ENCODE assay signal across 1 cellular context in genomic region chr1:6347641-6348487, GRCh38.
TF ChIP-seq lines count a peak whose summit lies in the region.

No MANE protein-coding gene starts in this region.

TF ChIP-seq in K562, 482 proteins besides CTCF, POLR2A, EP300 and RAD21 (continued from another document and continues in another):
- TF ChIP-seq HMBOX1 (IDR thresholded peaks at IDR 0.05) (no peak), TCF15 (CRISPR knock-in tag; IDR thresholded peaks at IDR 0.05) (no peak), PHB2 (IDR thresholded peaks at IDR 0.05; ENCODE audit: low read depth) (peak; percentile 38; the same call in 1 of the 2 replicates), PTRF (tag; IDR thresholded peaks at IDR 0.05) (no peak), ZBTB26 (CRISPR knock-in tag; IDR thresholded peaks at IDR 0.05) (peak; percentile 90), PREB (CRISPR knock-in tag; IDR thresholded peaks at IDR 0.05) (peak; percentile 73; the same call in 1 of the 2 replicates), ZNF224 (CRISPR knock-in tag; IDR thresholded peaks at IDR 0.05) (no peak), MYBL2 (IDR thresholded peaks at IDR 0.05; ENCODE audit: low read depth) (no peak), MYBL2 (CRISPR knock-in tag; IDR thresholded peaks at IDR 0.05; ENCODE audit: borderline replicate concordance) (no peak), ZNF764 (CRISPR knock-in tag; IDR thresholded peaks at IDR 0.05; ENCODE audit: low read depth) (no peak), CAMTA2 (CRISPR knock-in tag; conservative IDR thresholded peaks at IDR 0.05) (no peak), RFX5 (IDR thresholded peaks at IDR 0.05; ENCODE audit: low read depth, low read length) (no peak), ZNF41 (CRISPR knock-in tag; conservative IDR thresholded peaks at IDR 0.05) (no peak), TBL1XR1 (IDR thresholded peaks at IDR 0.05; ENCODE audit: low read length in 2 of 2) (no peak), MXI1 (IDR thresholded peaks at IDR 0.05; ENCODE audit: low read depth, low read length) (no peak), ZBTB7A (IDR thresholded peaks at IDR 0.05; ENCODE audit: borderline replicate concordance, control insufficient read depth, low read depth, low read length) (peak; percentile 56; the same call in 1 of the 2 replicates), ZBTB34 (CRISPR knock-in tag; IDR thresholded peaks at IDR 0.05) (no peak), ZBTB12 (CRISPR knock-in tag; IDR thresholded peaks at IDR 0.05) (no peak), USF2 (CRISPR knock-in tag; IDR thresholded peaks at IDR 0.05) (no peak), NFE2 (IDR thresholded peaks at IDR 0.05; ENCODE audit: low read depth) (no peak), ELK3 (CRISPR knock-in tag; IDR thresholded peaks at IDR 0.05) (no peak), THRB (CRISPR knock-in tag; conservative IDR thresholded peaks at IDR 0.05) (peak; percentile 86), WHSC1 (IDR thresholded peaks at IDR 0.05; ENCODE audit: low read length) (no peak), HBP1 (CRISPR knock-in tag; IDR thresholded peaks at IDR 0.05) (peak; percentile 93; the same call in 1 of the 2 replicates), ARID1B (IDR thresholded peaks at IDR 0.05) (0 out of 2 replicates have a peak, but pooled peaks have one; percentile 35), BDP1 (IDR thresholded peaks at IDR 0.05; ENCODE audit: insufficient read depth, insufficient read length) (no peak), ZNF77 (CRISPR knock-in tag; IDR thresholded peaks at IDR 0.05) (no peak), CC2D1A (IDR thresholded peaks at IDR 0.05) (peak; percentile 94), NR3C1 (CRISPR knock-in tag; IDR thresholded peaks at IDR 0.05) (no peak), ZNF277 (CRISPR knock-in tag; IDR thresholded peaks at IDR 0.05; ENCODE audit: borderline replicate concordance) (no peak), LCOR (CRISPR knock-in tag; IDR thresholded peaks at IDR 0.05) (no peak), BCLAF1 (IDR thresholded peaks at IDR 0.05; ENCODE audit: borderline replicate concordance in 1 of 2, control insufficient read depth in 1 of 2, low read depth in 2 of 2, low read length in 1 of 2) (no peak), ZC3H11A (IDR thresholded peaks at IDR 0.05; ENCODE audit: low read depth, low read length) (no peak), ZNF3 (CRISPR knock-in tag; IDR thresholded peaks at IDR 0.05) (no peak), PHTF2 (CRISPR knock-in tag; IDR thresholded peaks at IDR 0.05) (no peak), COPS2 (conservative IDR thresholded peaks at IDR 0.05) (no peak), PRMT5 (CRISPR knock-in tag; IDR thresholded peaks at IDR 0.05) (no peak), HOXB6 (CRISPR knock-in tag; IDR thresholded peaks at IDR 0.05; ENCODE audit: borderline replicate concordance) (no peak), NONO (IDR thresholded peaks at IDR 0.05; ENCODE audit: low read depth in 2 of 2, low read length in 1 of 2) (no peak), ELK1 (CRISPR knock-in tag; IDR thresholded peaks at IDR 0.05) (no peak), ZNF740 (CRISPR knock-in tag; IDR thresholded peaks at IDR 0.05) (no peak), ZNF740 (tag; IDR thresholded peaks at IDR 0.05) (no peak), PRPF4 (IDR thresholded peaks at IDR 0.05; ENCODE audit: insufficient read depth, low read depth, low read length, poor library complexity, severe bottlenecking) (no peak), ZNF165 (CRISPR knock-in tag; IDR thresholded peaks at IDR 0.05; ENCODE audit: borderline replicate concordance) (no peak), TCF7 (IDR thresholded peaks at IDR 0.05; ENCODE audit: borderline replicate concordance) (no peak)
